Comparison of ENCODE assay signal across 20 cellular contexts in the genomic region with DNA sequence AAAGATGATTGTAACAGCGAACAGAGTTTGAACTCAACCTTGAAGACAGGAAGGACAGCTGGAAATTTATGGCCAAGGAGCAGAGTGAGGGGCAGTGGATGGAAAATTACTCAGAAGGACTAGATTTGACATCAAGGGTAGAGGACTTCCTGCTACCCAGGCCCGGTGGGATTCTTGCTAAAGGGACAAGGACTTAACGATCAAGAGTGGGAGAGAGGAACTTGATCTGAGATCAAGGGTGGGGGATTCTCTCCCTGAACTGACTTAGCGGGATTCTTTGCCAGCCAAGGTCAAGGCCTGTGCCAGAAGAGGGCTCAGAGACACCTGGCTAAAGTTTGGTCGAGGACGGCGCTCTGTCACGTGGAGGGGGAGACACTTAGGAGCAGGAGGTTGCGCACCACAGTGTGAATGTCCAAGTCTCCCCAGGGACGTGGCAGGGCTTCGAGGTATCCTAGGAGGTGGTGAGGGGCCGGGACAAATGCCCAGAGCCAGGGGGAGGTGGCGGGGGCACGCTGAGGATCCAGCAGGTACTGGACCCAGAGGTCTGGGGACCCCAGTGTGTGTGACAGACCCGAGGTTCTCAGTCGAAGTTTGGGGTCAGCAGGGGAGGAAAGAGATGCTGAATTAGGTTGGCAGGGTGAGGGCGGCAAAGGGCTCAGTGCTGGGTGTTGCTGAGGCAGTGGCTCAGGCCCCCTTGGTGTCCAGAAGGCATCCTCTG. TPM values are rescaled to one million over a fixed set of nuclear protein-coding genes. Genes with fewer than 3 reads are reported as not detected.
A peak's percentile ranks its signal among the peaks of the same experiment; 100 is the strongest.
DNase-seq lines count a peak whose midpoint lies in the region; ATAC-seq and TF ChIP-seq lines count a peak whose summit lies in the region.
"Had no signal": no experiment of that assay in that cellular context is flagged by ENCODE, and none has a peak within 500 bp of the region (broad histone marks: within the 10 kb centered on the region; RNA-seq: fewer than 3 reads in every experiment).

No MANE protein-coding gene starts in this region.

- peak overlapping the region; percentile 9; the same call in 1 of the 2 replicates for H3K27ac Mint-ChIP-seq in WTC11
- H3K27ac Mint-ChIP-seq: activated CD4-positive, alpha-beta T cell treated with anti-CD3 and anti-CD28 coated beads, Interleukin-2, amount 10 ng/mL, durations not matched to agents 24 days and 14 days; CD4-positive, alpha-beta memory T cell had no signal

- H3K27me3 Mint-ChIP-seq in WTC11 (ENCODE audit: low read depth) = no peaks in the 10 kb centered on the region

- H3K36me3 ChIP-seq in BE2C (no peaks in the 10 kb centered on the region), ovary (no peaks in the 10 kb centered on the region)
- H3K36me3 ChIP-seq: cardiac muscle cell, SJSA1 had no signal

- no peaks in the 10 kb centered on the region for H3K9me3 Mint-ChIP-seq in WTC11
- H3K9me3 Mint-ChIP-seq: activated CD4-positive, alpha-beta T cell treated with anti-CD3 and anti-CD28 coated beads, Interleukin-2, amount 10 ng/mL, durations not matched to agents 24 days and 14 days; CD4-positive, alpha-beta memory T cell had no signal

- no peak for TF ChIP-seq POLR2A in ovary (IDR thresholded peaks at IDR 0.05)

- no peak for TF ChIP-seq CTCF in BE2C (IDR thresholded peaks at IDR 0.05; ENCODE audit: low read depth, low read length)
- TF ChIP-seq CTCF in WTC11 (IDR thresholded peaks at IDR 0.05) = no peak
- TF ChIP-seq CTCF in ovary (IDR thresholded peaks at IDR 0.05) = no peak

- H3K36me3 Mint-ChIP-seq in WTC11 = no peaks in the 10 kb centered on the region
- H3K36me3 Mint-ChIP-seq: CD4-positive, alpha-beta memory T cell had no signal

- POLR2A ChIA-PET in WTC11 (lab: Charles Lee) = no interaction called here

- intact Hi-C loops in right cardiac atrium (cut with DNase I) = no loop called here
- intact Hi-C loops in ovary (cut with DNase I) = no loop called here

- H3K4me1 ChIP-seq in BE2C (peaks cover 9% of the 10 kb centered on the region), right cardiac atrium (ENCODE audit: control insufficient read depth, insufficient read depth, low read length) (peaks cover 4% of the 10 kb centered on the region), ovary (ENCODE audit: insufficient read depth) (peaks cover 26% of the 10 kb centered on the region)

- DNase-seq in BE2C (peak; percentile 11), WTC11 (ENCODE audit: low spot score) (peak; percentile 7), right cardiac atrium (peak in 2 of 3 donors; percentile 44 to 54), ovary (peak; percentile 28 to 51 (median 43)), Kasumi-1 (lab: John Stamatoyannopoulos, UW) (no peak), DMS79 treated with DMSO at 0.1 percent for 48 hours (lab: John Stamatoyannopoulos, UW) (no peak), HK-2 (ENCODE audit: unreplicated experiment) (no peak), retina (no peak)
- DNase-seq: activated CD4-positive, alpha-beta T cell treated with anti-CD3 and anti-CD28 coated beads, Interleukin-2, amount 10 ng/mL, durations not matched to agents 24 days and 14 days; activated gamma-delta T cell; CD4-positive, alpha-beta memory T cell; foreskin melanocyte; NCI-H226; OCI-M1 had no signal

- WGBS in right cardiac atrium = 84% methylated on average over 17 of the region's 17 CpGs
- 71 to 78% (median 72%) methylated on average over 17 of the region's 17 CpGs for WGBS in ovary, 3 donors

- no peak for TF ChIP-seq EP300 in ovary (IDR thresholded peaks at IDR 0.05)

- no peaks in the 10 kb centered on the region for H3K9me3 ChIP-seq in BE2C
- H3K9me3 ChIP-seq in right cardiac atrium (ENCODE audit: control insufficient read depth, low read length) = no peaks in the 10 kb centered on the region
- H3K9me3 ChIP-seq in ovary = no peaks in the 10 kb centered on the region
- H3K9me3 ChIP-seq: SJSA1 had no signal

- CTCF ChIA-PET in WTC11 (lab: Charles Lee) = interaction anchor here (1.1 to 1.9 kb wide), 5 partner anchors 10 to 366 kb away, joined by 3 to 17 read pairs (median 3); no protein-coding TSS in a partner anchor

- no peak overlapping the region for H3K27ac ChIP-seq in right cardiac atrium (ENCODE audit: low read length)
- H3K27ac ChIP-seq in ovary = peak overlapping the region; percentile 22 to 61
- H3K27ac ChIP-seq: cardiac muscle cell, dorsolateral prefrontal cortex, epithelial cell of prostate had no signal

- H3K4me3 ChIP-seq in BE2C (ENCODE audit: low read depth, low read length) (no peak overlapping the region), right cardiac atrium (ENCODE audit: low read length) (no peak overlapping the region), ovary (no peak overlapping the region)
- H3K4me3 ChIP-seq: cardiac muscle cell, dorsolateral prefrontal cortex, K562, SJSA1 had no signal

- ATAC-seq in WTC11 (no peak), right cardiac atrium (no peak)
- ATAC-seq: K562 had no signal

- H3K4me1 Mint-ChIP-seq in WTC11 = peaks cover 11% of the 10 kb centered on the region; the same call in 1 of the 2 replicates
- H3K4me1 Mint-ChIP-seq: activated CD4-positive, alpha-beta T cell treated with anti-CD3 and anti-CD28 coated beads, Interleukin-2, amount 10 ng/mL, durations not matched to agents 24 days and 14 days had no signal

- no peaks in the 10 kb centered on the region for H3K27me3 ChIP-seq in BE2C
- H3K27me3 ChIP-seq in right cardiac atrium (ENCODE audit: control insufficient read depth, insufficient read depth) = no peaks in the 10 kb centered on the region
- no peaks in the 10 kb centered on the region for H3K27me3 ChIP-seq in ovary
- H3K27me3 ChIP-seq: cardiac muscle cell, SJSA1 had no signal

- H3K4me3 Mint-ChIP-seq in WTC11 = no peak overlapping the region
- H3K4me3 Mint-ChIP-seq: activated CD4-positive, alpha-beta T cell treated with anti-CD3 and anti-CD28 coated beads, Interleukin-2, amount 10 ng/mL, durations not matched to agents 24 days and 14 days; CD4-positive, alpha-beta memory T cell had no signal

TF ChIP-seq in WTC11, 78 proteins besides CTCF, POLR2A, EP300 and RAD21 (continues in another document):
- TF ChIP-seq TCF7 (CRISPR knock-in tag; IDR thresholded peaks at IDR 0.05; ENCODE audit: low read depth) = no peak
- TF ChIP-seq MYBL2 (CRISPR knock-in tag; IDR thresholded peaks at IDR 0.05) = no peak
- TF ChIP-seq TP53 (CRISPR knock-in tag; IDR thresholded peaks at IDR 0.05) = no peak
- TF ChIP-seq CREM (CRISPR knock-in tag; IDR thresholded peaks at IDR 0.05) = no peak
- TF ChIP-seq, protein P1, sequence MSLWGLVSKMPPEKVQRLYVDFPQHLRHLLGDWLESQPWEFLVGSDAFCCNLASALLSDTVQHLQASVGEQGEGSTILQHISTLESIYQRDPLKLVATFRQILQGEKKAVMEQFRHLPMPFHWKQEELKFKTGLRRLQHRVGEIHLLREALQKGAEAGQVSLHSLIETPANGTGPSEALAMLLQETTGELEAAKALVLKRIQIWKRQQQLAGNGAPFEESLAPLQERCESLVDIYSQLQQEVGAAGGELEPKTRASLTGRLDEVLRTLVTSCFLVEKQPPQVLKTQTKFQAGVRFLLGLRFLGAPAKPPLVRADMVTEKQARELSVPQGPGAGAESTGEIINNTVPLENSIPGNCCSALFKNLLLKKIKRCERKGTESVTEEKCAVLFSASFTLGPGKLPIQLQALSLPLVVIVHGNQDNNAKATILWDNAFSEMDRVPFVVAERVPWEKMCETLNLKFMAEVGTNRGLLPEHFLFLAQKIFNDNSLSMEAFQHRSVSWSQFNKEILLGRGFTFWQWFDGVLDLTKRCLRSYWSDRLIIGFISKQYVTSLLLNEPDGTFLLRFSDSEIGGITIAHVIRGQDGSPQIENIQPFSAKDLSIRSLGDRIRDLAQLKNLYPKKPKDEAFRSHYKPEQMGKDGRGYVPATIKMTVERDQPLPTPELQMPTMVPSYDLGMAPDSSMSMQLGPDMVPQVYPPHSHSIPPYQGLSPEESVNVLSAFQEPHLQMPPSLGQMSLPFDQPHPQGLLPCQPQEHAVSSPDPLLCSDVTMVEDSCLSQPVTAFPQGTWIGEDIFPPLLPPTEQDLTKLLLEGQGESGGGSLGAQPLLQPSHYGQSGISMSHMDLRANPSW (CRISPR knock-in tag; conservative IDR thresholded peaks at IDR 0.05; ENCODE audit: low read depth) = no peak
- TF ChIP-seq HMGA2 (CRISPR knock-in tag; IDR thresholded peaks at IDR 0.05) = no peak
- no peak for TF ChIP-seq PRRX2 (CRISPR knock-in tag; IDR thresholded peaks at IDR 0.05)
- no peak for TF ChIP-seq TEAD4 (CRISPR knock-in tag; IDR thresholded peaks at IDR 0.05)
- no peak for TF ChIP-seq NR2C2 (CRISPR knock-in tag; IDR thresholded peaks at IDR 0.05)
- no peak for TF ChIP-seq TEAD1 (CRISPR knock-in tag; IDR thresholded peaks at IDR 0.05)
- no peak for TF ChIP-seq JUN (CRISPR knock-in tag; IDR thresholded peaks at IDR 0.05)
- TF ChIP-seq, protein P2, sequence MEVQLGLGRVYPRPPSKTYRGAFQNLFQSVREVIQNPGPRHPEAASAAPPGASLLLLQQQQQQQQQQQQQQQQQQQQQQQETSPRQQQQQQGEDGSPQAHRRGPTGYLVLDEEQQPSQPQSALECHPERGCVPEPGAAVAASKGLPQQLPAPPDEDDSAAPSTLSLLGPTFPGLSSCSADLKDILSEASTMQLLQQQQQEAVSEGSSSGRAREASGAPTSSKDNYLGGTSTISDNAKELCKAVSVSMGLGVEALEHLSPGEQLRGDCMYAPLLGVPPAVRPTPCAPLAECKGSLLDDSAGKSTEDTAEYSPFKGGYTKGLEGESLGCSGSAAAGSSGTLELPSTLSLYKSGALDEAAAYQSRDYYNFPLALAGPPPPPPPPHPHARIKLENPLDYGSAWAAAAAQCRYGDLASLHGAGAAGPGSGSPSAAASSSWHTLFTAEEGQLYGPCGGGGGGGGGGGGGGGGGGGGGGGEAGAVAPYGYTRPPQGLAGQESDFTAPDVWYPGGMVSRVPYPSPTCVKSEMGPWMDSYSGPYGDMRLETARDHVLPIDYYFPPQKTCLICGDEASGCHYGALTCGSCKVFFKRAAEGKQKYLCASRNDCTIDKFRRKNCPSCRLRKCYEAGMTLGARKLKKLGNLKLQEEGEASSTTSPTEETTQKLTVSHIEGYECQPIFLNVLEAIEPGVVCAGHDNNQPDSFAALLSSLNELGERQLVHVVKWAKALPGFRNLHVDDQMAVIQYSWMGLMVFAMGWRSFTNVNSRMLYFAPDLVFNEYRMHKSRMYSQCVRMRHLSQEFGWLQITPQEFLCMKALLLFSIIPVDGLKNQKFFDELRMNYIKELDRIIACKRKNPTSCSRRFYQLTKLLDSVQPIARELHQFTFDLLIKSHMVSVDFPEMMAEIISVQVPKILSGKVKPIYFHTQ (CRISPR knock-in tag; IDR thresholded peaks at IDR 0.05) = no peak
- no peak for TF ChIP-seq GTF2I (CRISPR knock-in tag; conservative IDR thresholded peaks at IDR 0.05)
- no peak for TF ChIP-seq ESRRA (CRISPR knock-in tag; IDR thresholded peaks at IDR 0.05; ENCODE audit: borderline replicate concordance)

RNA-seq across cellular contexts. Expression of a gene that starts 46.1 kb away (rescaled TPM):
- not detected for polyA plus RNA-seq in BE2C (2012; ENCODE audit: insufficient read depth, insufficient read length, low read depth)
- total RNA-seq in WTC11 (2021) (1.8 to 2.7 TPM (median 1.8 TPM) in 3 replicates), right cardiac atrium (1 to 10 TPM; 1.0 to 5.8 (median 1.3) TPM), ovary (1 to 10 TPM in 4 of 7 donors, under 1 TPM in 3; 0.35 to 4.5 (median 2.0) TPM)
- polyA plus RNA-seq in right cardiac atrium (1.3 TPM), ovary (1 to 10 TPM in 1 of 2 donors, under 1 TPM in 1; 0.33 to 4.2 TPM)
- total RNA-seq: activated CD4-positive, alpha-beta T cell treated with anti-CD3 and anti-CD28 coated beads, Interleukin-2, amount 10 ng/mL, durations not matched to agents 24 days and 14 days; CD4-positive, alpha-beta memory T cell; K562; T-helper 1 cell treated with Interleukin-12 subunit alpha and Interleukin-12 subunit beta and Interleukin-4 antibody, amounts not matched to agents 30 ng/mL and 1 ng/mL, for 36 hours had no signal
- polyA plus RNA-seq: CD4-positive, alpha-beta memory T cell; K562 had no signal

Comparison
In these comparisons a context has a peak if more than half of its experiments do, and no peak if none do; other contexts are left out.
1. DNase-seq: peak in BE2C (single experiment), WTC11 (single experiment), right cardiac atrium (2 of 3) and ovary (5 of 5); none in Kasumi-1 (0 of 2), DMS79 treated with DMSO at 0.1 percent for 48 hours (single experiment), HK-2 (single experiment) and retina (single experiment).